ENCODE assay signal across 8 cellular contexts in the genomic region with DNA sequence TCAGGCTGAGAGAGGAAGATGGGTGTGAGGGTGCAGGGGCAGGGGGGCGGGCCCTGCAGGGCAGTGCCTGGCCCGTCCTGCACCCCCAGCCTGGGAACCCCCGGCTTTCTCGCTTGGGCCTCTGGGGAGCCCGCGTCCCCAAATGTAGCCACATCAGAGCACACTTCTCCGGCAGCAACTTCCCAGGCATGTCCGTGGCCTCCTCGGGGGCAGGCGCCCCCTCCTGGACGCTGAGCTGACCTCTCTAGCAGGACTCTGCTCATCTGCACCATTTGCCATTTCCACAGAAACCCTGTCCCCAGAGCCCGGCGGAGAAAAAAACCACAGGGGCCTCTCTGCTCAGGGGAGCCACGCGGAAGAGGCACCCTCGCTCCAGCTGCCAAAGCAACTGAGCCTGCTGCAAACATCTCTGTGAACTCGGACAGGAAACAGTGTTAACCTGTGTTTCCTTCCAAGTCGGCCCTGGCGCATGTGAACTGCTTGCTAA.
A peak's percentile ranks its signal among the peaks of the same experiment; 100 is the strongest.
DNase-seq lines count a peak whose midpoint lies in the region; ATAC-seq and TF ChIP-seq lines count a peak whose summit lies in the region.

No MANE protein-coding gene starts in this region.

- no peaks in the 10 kb centered on the region for H3K4me1 ChIP-seq in left lung

- no peak overlapping the region for H3K27ac ChIP-seq in left lung

- in situ Hi-C loops in ACHN (cut with HindIII; ENCODE audit: low pct_ligation_motif_present, low pct_unique_long_range_greater_than_20kb, low sequenced_read_pairs), result no loop called here

- H3K9me3 ChIP-seq in left lung, result no peaks in the 10 kb centered on the region

- intact Hi-C loops in left lung (cut with DNase I), result no loop called here

- H3K27me3 ChIP-seq in left lung, result no peaks in the 10 kb centered on the region

- DNase-seq in ACHN (peak; percentile 33), glomerular endothelial cell (ENCODE audit: extremely low read depth, low read depth, low spot score) (peak; percentile 47), left lung (no peak), cerebellum (ENCODE audit: low spot score) (no peak)
- DNase-seq in activated CD8-positive, alpha-beta memory T cell treated with anti-CD3 and anti-CD28 coated beads, Interleukin-2, amount 50 U/mL, for 48 hours, result peak; percentile 74
- DNase-seq in stimulated activated CD8-positive, alpha-beta memory T cell treated with anti-CD3 and anti-CD28 coated beads, Interleukin-4, amount 100 ng/mL, for 24 hours (ENCODE audit: low read depth), result peak; percentile 41

- ATAC-seq in GM19025 (IDR thresholded peaks at IDR 0.05; ENCODE audit: low read depth, unreplicated experiment), result peak; percentile 44
- peak; percentile 56 for ATAC-seq in HG03354 (IDR thresholded peaks at IDR 0.05; ENCODE audit: poor library complexity, severe bottlenecking, unreplicated experiment)
- no peak for ATAC-seq in left lung

- peak in 1 of 2 donors; percentile 20 for TF ChIP-seq CTCF in left lung (IDR thresholded peaks at IDR 0.05)

- peaks cover 0 to 70% of the 10 kb centered on the region in 2 donors for H3K36me3 ChIP-seq in left lung

- no peak overlapping the region for H3K4me3 ChIP-seq in left lung

Comparison
In these comparisons a context has a peak if more than half of its experiments do, and no peak if none do; other contexts are left out.
1. DNase-seq: peak in ACHN (single experiment), activated CD8-positive, alpha-beta memory T cell treated with anti-CD3 and anti-CD28 coated beads, Interleukin-2, amount 50 U/mL, for 48 hours (single experiment), glomerular endothelial cell (single experiment) and stimulated activated CD8-positive, alpha-beta memory T cell treated with anti-CD3 and anti-CD28 coated beads, Interleukin-4, amount 100 ng/mL, for 24 hours (single experiment); none in left lung (0 of 2) and cerebellum (single experiment).